Comparison of ENCODE assay signal across 2 cellular contexts in the genomic region with DNA sequence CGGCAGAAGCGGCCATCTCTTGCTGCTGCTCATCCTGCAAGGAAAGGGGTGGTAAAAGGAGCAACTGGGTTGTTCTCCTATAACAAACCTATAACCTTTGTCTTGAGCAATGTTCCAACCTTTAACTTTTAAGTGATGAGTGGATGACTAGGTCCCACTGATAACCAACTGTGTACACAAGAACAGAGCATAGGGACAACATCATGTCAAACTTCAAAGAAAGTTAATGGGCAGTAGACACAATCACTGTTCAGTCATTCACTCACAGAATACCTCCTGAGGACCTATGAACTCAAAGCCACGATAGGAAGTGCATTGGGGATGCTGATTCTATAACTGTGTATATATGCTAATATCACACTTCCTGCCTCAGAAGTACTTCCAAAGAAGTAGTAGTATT.
A peak's percentile ranks its signal among the peaks of the same experiment; 100 is the strongest.
TF ChIP-seq lines count a peak whose summit lies in the region.

No MANE protein-coding gene starts in this region.

TF ChIP-seq in A549, 52 proteins besides CTCF, POLR2A, EP300 and RAD21:
- TF ChIP-seq RCOR1 (IDR thresholded peaks at IDR 0.05; ENCODE audit: low read depth, low read length): no peak
- no peak for TF ChIP-seq FOSB (CRISPR knock-in tag; IDR thresholded peaks at IDR 0.05)
- TF ChIP-seq SMC3 (IDR thresholded peaks at IDR 0.05): no peak
- no peak for TF ChIP-seq RNF2 (IDR thresholded peaks at IDR 0.05; ENCODE audit: borderline replicate concordance, low read depth)
- TF ChIP-seq CBX2 (IDR thresholded peaks at IDR 0.05; ENCODE audit: borderline replicate concordance, low read depth): no peak
- no peak for TF ChIP-seq SREBF2 (IDR thresholded peaks at IDR 0.05)
- TF ChIP-seq NR3C1 (IDR thresholded peaks at IDR 0.05): no peak
- no peak for TF ChIP-seq HDAC2 (IDR thresholded peaks at IDR 0.05)
- TF ChIP-seq MYC (IDR thresholded peaks at IDR 0.05; ENCODE audit: borderline replicate concordance, low read length): no peak
- TF ChIP-seq MAFK (IDR thresholded peaks at IDR 0.05; ENCODE audit: partially characterized antibody): no peak

TF ChIP-seq in endothelial cell of umbilical vein, 7 proteins besides CTCF, POLR2A, EP300 and RAD21:
- no peak for TF ChIP-seq JUN (IDR thresholded peaks at IDR 0.05; ENCODE audit: borderline replicate concordance, insufficient read depth, insufficient read length, low read depth)
- TF ChIP-seq GATA2 (IDR thresholded peaks at IDR 0.05; ENCODE audit: insufficient read depth, insufficient read length, low read depth, low read length): peak; percentile 57
